2 cellular contexts compared by ENCODE assay signal in the genomic region with DNA sequence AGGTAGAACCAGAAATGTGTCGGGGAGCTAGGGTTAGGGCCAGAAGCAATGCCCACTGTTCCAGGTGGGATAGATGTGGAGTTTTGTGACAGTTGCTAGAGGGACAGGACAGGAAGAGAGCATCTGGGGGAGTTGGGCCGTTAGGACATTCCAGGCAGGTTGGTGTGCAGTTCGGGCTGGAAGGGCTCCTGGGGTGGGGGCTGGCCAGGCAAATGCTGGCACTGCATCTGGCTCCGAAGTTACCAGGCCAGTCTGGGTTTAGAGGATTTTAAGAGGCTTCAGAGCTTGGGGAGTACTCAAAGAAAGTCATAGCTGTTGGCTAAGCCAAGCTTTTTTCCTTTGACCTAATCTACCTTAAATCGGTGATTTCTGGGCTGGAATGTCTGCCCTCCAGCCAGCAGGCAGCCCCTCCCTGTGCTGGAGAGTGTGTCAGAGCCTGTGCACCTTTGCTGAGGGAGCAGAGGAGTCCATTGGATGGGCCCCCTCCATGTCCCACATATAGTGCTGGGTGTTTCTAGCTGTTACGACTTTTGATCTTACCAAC.
TF ChIP-seq lines count a peak whose summit lies in the region.

No MANE protein-coding gene starts in this region.

TF ChIP-seq in SK-N-SH, 30 proteins besides CTCF, POLR2A, EP300 and RAD21:
- TF ChIP-seq NRF1 (IDR thresholded peaks at IDR 0.05; ENCODE audit: low read depth, low read length) = no peak
- TF ChIP-seq, protein P1, sequence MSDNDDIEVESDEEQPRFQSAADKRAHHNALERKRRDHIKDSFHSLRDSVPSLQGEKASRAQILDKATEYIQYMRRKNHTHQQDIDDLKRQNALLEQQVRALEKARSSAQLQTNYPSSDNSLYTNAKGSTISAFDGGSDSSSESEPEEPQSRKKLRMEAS (IDR thresholded peaks at IDR 0.05; ENCODE audit: low read depth) = no peak

TF ChIP-seq in HepG2, 621 proteins besides CTCF, POLR2A, EP300 and RAD21:
- TF ChIP-seq, protein P2, sequence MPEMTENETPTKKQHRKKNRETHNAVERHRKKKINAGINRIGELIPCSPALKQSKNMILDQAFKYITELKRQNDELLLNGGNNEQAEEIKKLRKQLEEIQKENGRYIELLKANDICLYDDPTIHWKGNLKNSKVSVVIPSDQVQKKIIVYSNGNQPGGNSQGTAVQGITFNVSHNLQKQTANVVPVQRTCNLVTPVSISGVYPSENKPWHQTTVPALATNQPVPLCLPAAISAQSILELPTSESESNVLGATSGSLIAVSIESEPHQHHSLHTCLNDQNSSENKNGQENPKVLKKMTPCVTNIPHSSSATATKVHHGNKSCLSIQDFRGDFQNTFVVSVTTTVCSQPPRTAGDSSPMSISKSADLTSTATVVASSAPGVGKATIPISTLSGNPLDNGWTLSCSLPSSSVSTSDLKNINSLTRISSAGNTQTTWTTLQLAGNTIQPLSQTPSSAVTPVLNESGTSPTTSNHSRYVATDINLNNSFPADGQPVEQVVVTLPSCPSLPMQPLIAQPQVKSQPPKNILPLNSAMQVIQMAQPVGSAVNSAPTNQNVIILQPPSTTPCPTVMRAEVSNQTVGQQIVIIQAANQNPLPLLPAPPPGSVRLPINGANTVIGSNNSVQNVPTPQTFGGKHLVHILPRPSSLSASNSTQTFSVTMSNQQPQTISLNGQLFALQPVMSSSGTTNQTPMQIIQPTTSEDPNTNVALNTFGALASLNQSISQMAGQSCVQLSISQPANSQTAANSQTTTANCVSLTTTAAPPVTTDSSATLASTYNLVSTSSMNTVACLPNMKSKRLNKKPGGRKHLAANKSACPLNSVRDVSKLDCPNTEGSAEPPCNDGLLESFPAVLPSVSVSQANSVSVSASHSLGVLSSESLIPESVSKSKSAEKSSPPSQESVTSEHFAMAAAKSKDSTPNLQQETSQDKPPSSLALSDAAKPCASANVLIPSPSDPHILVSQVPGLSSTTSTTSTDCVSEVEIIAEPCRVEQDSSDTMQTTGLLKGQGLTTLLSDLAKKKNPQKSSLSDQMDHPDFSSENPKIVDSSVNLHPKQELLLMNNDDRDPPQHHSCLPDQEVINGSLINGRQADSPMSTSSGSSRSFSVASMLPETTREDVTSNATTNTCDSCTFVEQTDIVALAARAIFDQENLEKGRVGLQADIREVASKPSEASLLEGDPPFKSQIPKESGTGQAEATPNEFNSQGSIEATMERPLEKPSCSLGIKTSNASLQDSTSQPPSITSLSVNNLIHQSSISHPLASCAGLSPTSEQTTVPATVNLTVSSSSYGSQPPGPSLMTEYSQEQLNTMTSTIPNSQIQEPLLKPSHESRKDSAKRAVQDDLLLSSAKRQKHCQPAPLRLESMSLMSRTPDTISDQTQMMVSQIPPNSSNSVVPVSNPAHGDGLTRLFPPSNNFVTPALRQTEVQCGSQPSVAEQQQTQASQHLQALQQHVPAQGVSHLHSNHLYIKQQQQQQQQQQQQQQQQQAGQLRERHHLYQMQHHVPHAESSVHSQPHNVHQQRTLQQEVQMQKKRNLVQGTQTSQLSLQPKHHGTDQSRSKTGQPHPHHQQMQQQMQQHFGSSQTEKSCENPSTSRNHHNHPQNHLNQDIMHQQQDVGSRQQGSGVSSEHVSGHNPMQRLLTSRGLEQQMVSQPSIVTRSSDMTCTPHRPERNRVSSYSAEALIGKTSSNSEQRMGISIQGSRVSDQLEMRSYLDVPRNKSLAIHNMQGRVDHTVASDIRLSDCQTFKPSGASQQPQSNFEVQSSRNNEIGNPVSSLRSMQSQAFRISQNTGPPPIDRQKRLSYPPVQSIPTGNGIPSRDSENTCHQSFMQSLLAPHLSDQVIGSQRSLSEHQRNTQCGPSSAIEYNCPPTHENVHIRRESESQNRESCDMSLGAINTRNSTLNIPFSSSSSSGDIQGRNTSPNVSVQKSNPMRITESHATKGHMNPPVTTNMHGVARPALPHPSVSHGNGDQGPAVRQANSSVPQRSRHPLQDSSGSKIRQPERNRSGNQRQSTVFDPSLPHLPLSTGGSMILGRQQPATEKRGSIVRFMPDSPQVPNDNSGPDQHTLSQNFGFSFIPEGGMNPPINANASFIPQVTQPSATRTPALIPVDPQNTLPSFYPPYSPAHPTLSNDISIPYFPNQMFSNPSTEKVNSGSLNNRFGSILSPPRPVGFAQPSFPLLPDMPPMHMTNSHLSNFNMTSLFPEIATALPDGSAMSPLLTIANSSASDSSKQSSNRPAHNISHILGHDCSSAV (CRISPR knock-in tag; IDR thresholded peaks at IDR 0.05; ENCODE audit: borderline replicate concordance) = no peak
- TF ChIP-seq ZNF343 (CRISPR knock-in tag; IDR thresholded peaks at IDR 0.05) (no peak), RFX3 (CRISPR knock-in tag; IDR thresholded peaks at IDR 0.05) (no peak), KDM2A (CRISPR knock-in tag; IDR thresholded peaks at IDR 0.05; ENCODE audit: borderline replicate concordance, low read depth) (no peak), ZEB1 (IDR thresholded peaks at IDR 0.05; ENCODE audit: insufficient replicate concordance, low read depth) (no peak)
